8 cellular contexts compared by ENCODE assay signal in genomic region chr11:95923730-95924413, GRCh38. TPM values are rescaled to one million over a fixed set of nuclear protein-coding genes. Genes with fewer than 3 reads are reported as not detected.
DNase-seq lines count a peak whose midpoint lies in the region; TF ChIP-seq lines count a peak whose summit lies in the region.

MTMR2 (minus strand) TSS chr11:95924107; CDS start chr11:95923954, 153 bp downstream.

- H3K4me2 ChIP-seq in MM.1S (ENCODE audit: low read depth, low read length) = peak within 1 kb of the TSS; percentile 85

- intact Hi-C loops in uterus (cut with DNase I; ENCODE audit: low total_unique reads) = no loop called here

- peaks cover 19% of the 10 kb centered on the region for H3K27me3 Mint-ChIP-seq in T-helper 1 cell treated with Interleukin-12 subunit alpha and Interleukin-12 subunit beta and Interleukin-4 antibody, amounts not matched to agents 30 μg/mL and 1 μg/mL, for 36 hours (ENCODE audit: low read depth)

- no peaks in the 10 kb centered on the region for H4K20me1 ChIP-seq in MM.1S (ENCODE audit: insufficient read depth, low read length)

- H3K36me3 Mint-ChIP-seq in T-helper 1 cell treated with Interleukin-12 subunit alpha and Interleukin-12 subunit beta and Interleukin-4 antibody, amounts not matched to agents 30 μg/mL and 1 μg/mL, for 36 hours (ENCODE audit: low read depth) = peaks cover 3% of the 10 kb centered on the region

- peak within 1 kb of the TSS; percentile 84 for H3K9ac ChIP-seq in MM.1S (ENCODE audit: low read length)

- peak within 1 kb of the TSS; percentile 100 for H2AFZ ChIP-seq in MM.1S (ENCODE audit: low read length)

- H3K9me3 ChIP-seq in MM.1S (replicated peaks; ENCODE audit: insufficient read depth, low read length) (no peaks in the 10 kb centered on the region), right atrium auricular region (no peaks in the 10 kb centered on the region), uterus (no peaks in the 10 kb centered on the region)

- H3K4me3 Mint-ChIP-seq in T-helper 1 cell treated with Interleukin-12 subunit alpha and Interleukin-12 subunit beta and Interleukin-4 antibody, amounts not matched to agents 30 μg/mL and 1 μg/mL, for 36 hours = peak within 1 kb of the TSS; percentile 97

- H3K36me3 ChIP-seq in MM.1S (replicated peaks; ENCODE audit: insufficient read depth, low read length) (no peaks in the 10 kb centered on the region), right atrium auricular region (no peaks in the 10 kb centered on the region), uterus (no peaks in the 10 kb centered on the region)

- H3K27me3 ChIP-seq in MM.1S (replicated peaks; ENCODE audit: insufficient read depth, low read length) (no peaks in the 10 kb centered on the region), right atrium auricular region (no peaks in the 10 kb centered on the region), uterus (no peaks in the 10 kb centered on the region)

- H3K4me3 ChIP-seq in MM.1S (ENCODE audit: low read length) (peak within 1 kb of the TSS; percentile 99), right atrium auricular region (peak within 1 kb of the TSS; percentile 80 to 82), uterus (peak within 1 kb of the TSS; percentile 76 to 88)

- H3K27ac Mint-ChIP-seq in T-helper 1 cell treated with Interleukin-12 subunit alpha and Interleukin-12 subunit beta and Interleukin-4 antibody, amounts not matched to agents 30 μg/mL and 1 μg/mL, for 36 hours = peak within 1 kb of the TSS; percentile 90

- H3K4me1 Mint-ChIP-seq in T-helper 1 cell treated with Interleukin-12 subunit alpha and Interleukin-12 subunit beta and Interleukin-4 antibody, amounts not matched to agents 30 μg/mL and 1 μg/mL, for 36 hours (ENCODE audit: low read depth) = peaks cover 25% of the 10 kb centered on the region

- H3K4me1 ChIP-seq in MM.1S (ENCODE audit: low read length) = 0 out of 2 replicates have a peak, but pooled peaks cover 9% of the 10 kb centered on the region
- peaks cover 0 to 16% of the 10 kb centered on the region in 2 donors for H3K4me1 ChIP-seq in right atrium auricular region
- no peaks in the 10 kb centered on the region for H3K4me1 ChIP-seq in uterus

- H3K27ac ChIP-seq in MM.1S (ENCODE audit: low read length) = peak within 1 kb of the TSS; percentile 50; the same call in 1 of the 2 replicates
- H3K27ac ChIP-seq in right atrium auricular region = peak within 1 kb of the TSS; percentile 95 to 96
- peak within 1 kb of the TSS; percentile 98 for H3K27ac ChIP-seq in uterus

- DNase-seq in HCEC 1CT (peak; percentile 76), MM.1S (peak; percentile 68), anterior cingulate cortex (lab: John Stamatoyannopoulos, UW) (peak in 57 of 58 donors; percentile 22 to 94 (median 76)), right atrium auricular region (ENCODE audit: low spot score) (peak; percentile 66), pulmonary artery endothelial cell (ENCODE audit: low read depth, low spot score) (no peak), uterus (peak; percentile 67 to 79)

- TF ChIP-seq POLR2A in GM10847 (IDR thresholded peaks at IDR 0.05; ENCODE audit: extremely low read depth, insufficient read length) (peak; percentile 94), uterus (IDR thresholded peaks at IDR 0.05) (peak; percentile 31 to 72)

- no peaks in the 10 kb centered on the region for H3K9me3 Mint-ChIP-seq in T-helper 1 cell treated with Interleukin-12 subunit alpha and Interleukin-12 subunit beta and Interleukin-4 antibody, amounts not matched to agents 30 μg/mL and 1 μg/mL, for 36 hours

- no peaks in the 10 kb centered on the region for H3K9me2 ChIP-seq in MM.1S (replicated peaks; ENCODE audit: insufficient read depth, low read length)

- H3F3A ChIP-seq in MM.1S (ENCODE audit: insufficient read depth, low read length) = peaks cover 21% of the 10 kb centered on the region

- H3K79me2 ChIP-seq in MM.1S (ENCODE audit: low read length) = peaks cover 7% of the 10 kb centered on the region; the same call in 1 of the 2 replicates

- no peak for TF ChIP-seq CTCF in MM.1S (IDR thresholded peaks at IDR 0.05; ENCODE audit: low read length)
- TF ChIP-seq CTCF in right atrium auricular region (IDR thresholded peaks at IDR 0.05) = no peak
- no peak for TF ChIP-seq CTCF in uterus (IDR thresholded peaks at IDR 0.05)

RNA-seq across cellular contexts. Expression of gene MTMR2, which starts in this region (rescaled TPM):
- total RNA-seq in right atrium auricular region = 10 to 100 TPM; 14.9 to 15.3 TPM
- 39.2 and 56.7 TPM in 2 replicates for total RNA-seq in pulmonary artery endothelial cell
- 10 to 100 TPM; 10.9 to 45.5 (median 21.6) TPM for total RNA-seq in uterus
